1 cellular context compared by ENCODE assay signal in genomic region chr2:53720944-53721343, GRCh38.
TF ChIP-seq lines count a peak whose summit lies in the region.

No MANE protein-coding gene starts in this region.

TF ChIP-seq in HEK293, 187 proteins besides CTCF, POLR2A, EP300 and RAD21 (continued from another document):
- TF ChIP-seq, protein P1, sequence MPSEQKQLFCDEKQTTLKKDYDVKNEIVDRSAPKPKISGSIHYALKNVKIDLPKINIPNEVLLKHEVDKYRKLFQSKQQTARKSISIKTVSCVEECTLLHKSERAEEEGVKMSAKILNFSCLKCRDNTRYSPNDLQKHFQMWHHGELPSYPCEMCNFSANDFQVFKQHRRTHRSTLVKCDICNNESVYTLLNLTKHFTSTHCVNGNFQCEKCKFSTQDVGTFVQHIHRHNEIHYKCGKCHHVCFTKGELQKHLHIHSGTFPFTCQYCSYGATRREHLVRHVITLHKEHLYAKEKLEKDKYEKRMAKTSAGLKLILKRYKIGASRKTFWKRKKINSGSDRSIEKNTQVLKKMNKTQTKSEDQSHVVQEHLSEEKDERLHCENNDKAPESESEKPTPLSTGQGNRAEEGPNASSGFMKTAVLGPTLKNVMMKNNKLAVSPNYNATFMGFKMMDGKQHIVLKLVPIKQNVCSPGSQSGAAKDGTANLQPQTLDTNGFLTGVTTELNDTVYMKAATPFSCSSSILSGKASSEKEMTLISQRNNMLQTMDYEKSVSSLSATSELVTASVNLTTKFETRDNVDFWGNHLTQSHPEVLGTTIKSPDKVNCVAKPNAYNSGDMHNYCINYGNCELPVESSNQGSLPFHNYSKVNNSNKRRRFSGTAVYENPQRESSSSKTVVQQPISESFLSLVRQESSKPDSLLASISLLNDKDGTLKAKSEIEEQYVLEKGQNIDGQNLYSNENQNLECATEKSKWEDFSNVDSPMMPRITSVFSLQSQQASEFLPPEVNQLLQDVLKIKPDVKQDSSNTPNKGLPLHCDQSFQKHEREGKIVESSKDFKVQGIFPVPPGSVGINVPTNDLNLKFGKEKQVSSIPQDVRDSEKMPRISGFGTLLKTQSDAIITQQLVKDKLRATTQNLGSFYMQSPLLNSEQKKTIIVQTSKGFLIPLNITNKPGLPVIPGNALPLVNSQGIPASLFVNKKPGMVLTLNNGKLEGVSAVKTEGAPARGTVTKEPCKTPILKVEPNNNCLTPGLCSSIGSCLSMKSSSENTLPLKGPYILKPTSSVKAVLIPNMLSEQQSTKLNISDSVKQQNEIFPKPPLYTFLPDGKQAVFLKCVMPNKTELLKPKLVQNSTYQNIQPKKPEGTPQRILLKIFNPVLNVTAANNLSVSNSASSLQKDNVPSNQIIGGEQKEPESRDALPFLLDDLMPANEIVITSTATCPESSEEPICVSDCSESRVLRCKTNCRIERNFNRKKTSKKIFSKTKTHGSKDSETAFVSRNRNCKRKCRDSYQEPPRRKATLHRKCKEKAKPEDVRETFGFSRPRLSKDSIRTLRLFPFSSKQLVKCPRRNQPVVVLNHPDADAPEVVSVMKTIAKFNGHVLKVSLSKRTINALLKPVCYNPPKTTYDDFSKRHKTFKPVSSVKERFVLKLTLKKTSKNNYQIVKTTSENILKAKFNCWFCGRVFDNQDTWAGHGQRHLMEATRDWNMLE (tag by site-specific recombination; conservative IDR thresholded peaks at IDR 0.05; ENCODE audit: low read depth): peak; percentile 79
